9 cellular contexts compared by ENCODE assay signal in genomic region chr6:8939615-8940014, GRCh38.
DNase-seq lines count a peak whose midpoint lies in the region; ATAC-seq, FAIRE-seq and TF ChIP-seq lines count a peak whose summit lies in the region.
"Had no signal": no experiment of that assay in that cellular context is flagged by ENCODE, and none has a peak within 500 bp of the region (broad histone marks: within the 10 kb centered on the region; RNA-seq: fewer than 3 reads in every experiment).

No MANE protein-coding gene starts in this region.

- no peaks in the 10 kb centered on the region for H3K4me1 ChIP-seq in Peyer's patch

- no peak for FAIRE-seq in GM12891 (lab: Jason Lieb, UNC)

- H3K36me3 Mint-ChIP-seq in progenitor cell of endocrine pancreas (ENCODE audit: insufficient read depth), result no peaks in the 10 kb centered on the region
- H3K36me3 Mint-ChIP-seq: stimulated activated memory B cell treated with anti-CD40 and anti-IgM and Interleukin-4, amounts not matched to agents 10 μg/mL and 1 μg/mL and 100 μg/mL, for 72 hours had no signal

- H3K9me3 ChIP-seq in Peyer's patch, result no peaks in the 10 kb centered on the region

- H3K27ac Mint-ChIP-seq in progenitor cell of endocrine pancreas, result peak overlapping the region; percentile 87
- H3K27ac Mint-ChIP-seq: activated T-cell treated with anti-CD3 and anti-CD28 coated beads, Interleukin-2, amount 50 U/mL, for 24 hours; stimulated activated memory B cell treated with anti-CD40 and anti-IgM and Interleukin-4, amounts not matched to agents 10 μg/mL and 1 μg/mL and 100 μg/mL, for 72 hours had no signal

- DNase-seq in GM12891 (ENCODE audit: insufficient read length, low spot score), result no peak
- peak; percentile 26 for DNase-seq in NCI-H1092 (lab: John Stamatoyannopoulos, UW)
- DNase-seq in RPMI7951 (ENCODE audit: low read depth), result peak; percentile 29
- DNase-seq in progenitor cell of endocrine pancreas (ENCODE audit: low spot score, unreplicated experiment), result no peak
- DNase-seq in GM19240 (ENCODE audit: insufficient read length, low spot score), result no peak
- no peak for DNase-seq in Peyer's patch
- DNase-seq: activated T-cell treated with anti-CD3 and anti-CD28 coated beads, Interleukin-2, amount 50 U/mL, for 24 hours had no signal

- TF ChIP-seq CTCF in progenitor cell of endocrine pancreas (IDR thresholded peaks at IDR 0.05; ENCODE audit: unreplicated experiment), result no peak
- no peak for TF ChIP-seq CTCF in Peyer's patch (IDR thresholded peaks at IDR 0.05)

- H3K27ac ChIP-seq in Peyer's patch, result no peak overlapping the region

- ATAC-seq in GM18505 (IDR thresholded peaks at IDR 0.05; ENCODE audit: unreplicated experiment), result no peak
- ATAC-seq: stimulated activated memory B cell treated with anti-CD40 and anti-IgM and Interleukin-4, amounts not matched to agents 10 μg/mL and 1 μg/mL and 100 μg/mL, for 72 hours had no signal

- H3K36me3 ChIP-seq in Peyer's patch, result no peaks in the 10 kb centered on the region

- peaks cover 37% of the 10 kb centered on the region for H3K4me1 Mint-ChIP-seq in progenitor cell of endocrine pancreas (ENCODE audit: low read depth)
- H3K4me1 Mint-ChIP-seq: stimulated activated memory B cell treated with anti-CD40 and anti-IgM and Interleukin-4, amounts not matched to agents 10 μg/mL and 1 μg/mL and 100 μg/mL, for 72 hours had no signal

- H3K4me3 Mint-ChIP-seq in progenitor cell of endocrine pancreas (ENCODE audit: low read depth), result peak overlapping the region; percentile 1
- H3K4me3 Mint-ChIP-seq: activated T-cell treated with anti-CD3 and anti-CD28 coated beads, Interleukin-2, amount 50 U/mL, for 24 hours; stimulated activated memory B cell treated with anti-CD40 and anti-IgM and Interleukin-4, amounts not matched to agents 10 μg/mL and 1 μg/mL and 100 μg/mL, for 72 hours had no signal

- H3K27me3 ChIP-seq in Peyer's patch, result no peaks in the 10 kb centered on the region

- no peak overlapping the region for H3K4me3 ChIP-seq in Peyer's patch

- H3K27me3 Mint-ChIP-seq in progenitor cell of endocrine pancreas, result no peaks in the 10 kb centered on the region
- H3K27me3 Mint-ChIP-seq: activated T-cell treated with anti-CD3 and anti-CD28 coated beads, Interleukin-2, amount 50 U/mL, for 24 hours; stimulated activated memory B cell treated with anti-CD40 and anti-IgM and Interleukin-4, amounts not matched to agents 10 μg/mL and 1 μg/mL and 100 μg/mL, for 72 hours had no signal

- no peaks in the 10 kb centered on the region for H3K9me3 Mint-ChIP-seq in progenitor cell of endocrine pancreas (ENCODE audit: low read depth)
- H3K9me3 Mint-ChIP-seq: activated T-cell treated with anti-CD3 and anti-CD28 coated beads, Interleukin-2, amount 50 U/mL, for 24 hours had no signal

- TF ChIP-seq POLR2A in GM12891 (IDR thresholded peaks at IDR 0.05; ENCODE audit: low read depth, low read length) (no peak), Peyer's patch (IDR thresholded peaks at IDR 0.05) (no peak), GM18505 (IDR thresholded peaks at IDR 0.05; ENCODE audit: borderline replicate concordance, extremely low read depth, insufficient read depth, insufficient read length) (no peak)

TF ChIP-seq in GM12891, 5 proteins besides CTCF, POLR2A, EP300 and RAD21:
- TF ChIP-seq PAX5 (IDR thresholded peaks at IDR 0.05; ENCODE audit: insufficient read depth, low read length, severe bottlenecking) (no peak), SPI1 (IDR thresholded peaks at IDR 0.05; ENCODE audit: low read depth, low read length) (0 out of 2 replicates have a peak, but pooled peaks have one; percentile 15)

Comparison
In these comparisons a context has a peak if more than half of its experiments do, and no peak if none do; other contexts are left out.
1. DNase-seq: peak in NCI-H1092 (single experiment) and RPMI7951 (single experiment); none in GM12891 (single experiment), progenitor cell of endocrine pancreas (single experiment), GM19240 (single experiment) and Peyer's patch (0 of 3).